Comparison of ENCODE assay signal across 8 cellular contexts in genomic region chr1:183471748-183472487, GRCh38.
DNase-seq lines count a peak whose midpoint lies in the region; ATAC-seq lines count a peak whose summit lies in the region.

No MANE protein-coding gene starts in this region.

- peak overlapping the region; percentile 99 for H3K27ac Mint-ChIP-seq in central memory CD8-positive, alpha-beta T cell (ENCODE audit: low read depth)

- no peaks in the 10 kb centered on the region for H3K27me3 Mint-ChIP-seq in central memory CD8-positive, alpha-beta T cell

- H3K9me3 Mint-ChIP-seq in central memory CD8-positive, alpha-beta T cell: no peaks in the 10 kb centered on the region

- ATAC-seq in GM19023 (IDR thresholded peaks at IDR 0.05; ENCODE audit: unreplicated experiment) (peak; percentile 53), HG03342 (IDR thresholded peaks at IDR 0.05; ENCODE audit: unreplicated experiment) (peak; percentile 57)
- peak; percentile 59 for ATAC-seq in central memory CD8-positive, alpha-beta T cell (replicated peaks; ENCODE audit: extremely low read depth, poor library complexity, severe bottlenecking)

- peaks cover 34% of the 10 kb centered on the region for H3K4me1 Mint-ChIP-seq in central memory CD8-positive, alpha-beta T cell

- peaks cover 26% of the 10 kb centered on the region for H3K36me3 Mint-ChIP-seq in central memory CD8-positive, alpha-beta T cell (ENCODE audit: insufficient read depth)

- peak; percentile 96 for DNase-seq in AG08396 (ENCODE audit: low spot score)
- DNase-seq in NCI-H345 treated with DMSO at 0.1 percent for 48 hours (lab: John Stamatoyannopoulos, UW; ENCODE audit: unreplicated experiment): peak; percentile 92
- peak; percentile 96 for DNase-seq in activated CD4-positive, CD25-positive, alpha-beta regulatory T cell treated with anti-CD3 and anti-CD28 coated beads, Interleukin-2, amount 50 U/mL, for 16 hours (ENCODE audit: low read depth, low spot score)
- peak; percentile 89 to 92 for DNase-seq in central memory CD8-positive, alpha-beta T cell (ENCODE audit: low spot score in 2 of 2)
- DNase-seq in iris pigment epithelial cell (ENCODE audit: low read depth): peak; percentile 97
- DNase-seq in stimulated activated CD4-positive, alpha-beta T cell treated with anti-CD3 and anti-CD28 coated beads, Interleukin-12 subunit alpha, Interleukin-12 subunit beta, amount 100 ng/mL, for 24 hours (ENCODE audit: low read depth in 2 of 2): peak; percentile 94 to 96

- peak overlapping the region; percentile 93 for H3K4me3 Mint-ChIP-seq in central memory CD8-positive, alpha-beta T cell

Comparison
In these comparisons a context has a peak if more than half of its experiments do, and no peak if none do; other contexts are left out.
1. Peak in every context shown above with its lines: DNase-seq and ATAC-seq.